ENCODE assay signal across 10 cellular contexts in the genomic region with DNA sequence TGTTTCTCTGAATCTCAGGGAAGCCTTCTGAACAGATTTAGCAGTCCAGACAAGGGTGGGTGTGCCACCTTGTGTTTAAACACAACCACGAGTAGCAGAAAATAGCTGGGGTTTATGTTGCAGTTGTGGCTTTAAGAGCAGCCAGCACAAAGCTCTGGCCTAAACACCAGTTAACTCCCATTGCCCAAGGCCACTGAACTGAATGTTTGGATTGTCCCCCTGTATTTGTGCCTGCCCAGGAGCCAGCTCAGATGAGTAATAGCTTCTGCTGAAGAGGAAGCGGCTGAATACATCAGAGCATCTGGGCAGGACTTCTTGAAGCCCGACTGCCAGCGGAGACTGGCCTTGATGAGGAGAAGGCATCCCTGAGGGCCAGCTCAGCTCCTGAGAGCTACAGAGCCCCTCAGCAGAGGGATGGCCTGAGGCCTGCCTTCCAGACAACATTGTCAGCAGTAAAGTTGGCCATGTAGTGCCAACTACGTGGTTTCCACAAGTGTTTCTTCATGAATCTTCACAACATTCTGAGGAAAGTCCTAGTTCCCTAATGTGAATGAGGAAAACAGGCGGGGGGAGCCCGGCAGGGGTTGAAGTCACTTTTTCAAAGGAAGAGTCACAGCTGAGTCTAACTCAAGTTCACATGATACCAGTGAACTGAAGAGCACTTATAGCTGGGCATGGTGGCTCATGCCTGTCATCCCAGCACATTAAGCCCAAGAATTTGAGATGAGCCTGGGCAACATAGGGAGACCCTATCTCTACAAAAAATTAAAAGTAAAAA.
DNase-seq lines count a peak whose midpoint lies in the region; ATAC-seq and TF ChIP-seq lines count a peak whose summit lies in the region.
"Had no signal": no experiment of that assay in that cellular context is flagged by ENCODE, and none has a peak within 500 bp of the region (broad histone marks: within the 10 kb centered on the region; RNA-seq: fewer than 3 reads in every experiment).

No MANE protein-coding gene starts in this region.

- peaks cover 35% of the 10 kb centered on the region for H3K4me1 ChIP-seq in DND-41 (ENCODE audit: insufficient read depth, low read length)
- peaks cover 6% of the 10 kb centered on the region for H3K4me1 ChIP-seq in OCI-LY3 (ENCODE audit: low read length)
- peaks cover 9 to 46% of the 10 kb centered on the region in 2 donors for H3K4me1 ChIP-seq in naive thymus-derived CD4-positive, alpha-beta T cell (ENCODE audit: control insufficient read depth in 2 of 2, insufficient read depth in 2 of 2, low read length in 2 of 2)
- H3K4me1 ChIP-seq in spleen: peaks cover 0 to 28% (median 7%) of the 10 kb centered on the region in 6 donors

- ATAC-seq in DND-41 (ENCODE audit: insufficient read depth, low read depth): no peak
- no peak for ATAC-seq in naive thymus-derived CD4-positive, alpha-beta T cell
- ATAC-seq in GM18873 (IDR thresholded peaks at IDR 0.05; ENCODE audit: low FRiP score, unreplicated experiment): no peak

- TF ChIP-seq POLR2A in spleen (IDR thresholded peaks at IDR 0.05): no peak

- peak overlapping the region in 1 of 10 donors; percentile 19 for H3K4me3 Mint-ChIP-seq in naive thymus-derived CD4-positive, alpha-beta T cell
- H3K4me3 Mint-ChIP-seq: activated B cell treated with CpG ODN at 0.5 μM for 24 hours, naive B cell had no signal

- H3K4me3 ChIP-seq in DND-41 (ENCODE audit: low read depth in 1 of 2, low read length in 2 of 2) (no peak overlapping the region), OCI-LY3 (ENCODE audit: low read length) (no peak overlapping the region), epithelial cell of esophagus (ENCODE audit: low read length) (no peak overlapping the region), spleen (no peak overlapping the region)
- H3K4me3 ChIP-seq in naive thymus-derived CD4-positive, alpha-beta T cell (ENCODE audit: low read length): no peak overlapping the region

- H3K27ac Mint-ChIP-seq in naive thymus-derived CD4-positive, alpha-beta T cell: peak overlapping the region in 7 of 9 donors; percentile 28 to 94 (median 48)
- H3K27ac Mint-ChIP-seq: activated B cell treated with CpG ODN at 0.5 μM for 24 hours, naive B cell had no signal

- peak overlapping the region; percentile 67 for H3K27ac ChIP-seq in DND-41 (ENCODE audit: low read length)
- H3K27ac ChIP-seq in OCI-LY3 (ENCODE audit: low read length): no peak overlapping the region
- no peak overlapping the region for H3K27ac ChIP-seq in naive thymus-derived CD4-positive, alpha-beta T cell (ENCODE audit: low read depth, low read length)
- H3K27ac ChIP-seq in spleen: no peak overlapping the region

- 54 to 71% (median 55%) methylated on average over 5 to 7 of the region's 7 CpGs for WGBS in spleen, 5 donors

- H3K9ac ChIP-seq in DND-41 (ENCODE audit: low read depth, low read length) (no peak overlapping the region; the same call in 1 of the 2 replicates), OCI-LY3 (ENCODE audit: low read length) (no peak overlapping the region)

- H3K27me3 ChIP-seq in DND-41 (ENCODE audit: insufficient read depth, low read length, poor library complexity) (no peaks in the 10 kb centered on the region), OCI-LY3 (ENCODE audit: low read depth, low read length) (no peaks in the 10 kb centered on the region), spleen (replicated peaks in 1 of 7) (no peaks in the 10 kb centered on the region)
- no peaks in the 10 kb centered on the region for H3K27me3 ChIP-seq in naive thymus-derived CD4-positive, alpha-beta T cell (ENCODE audit: control insufficient read depth in 2 of 2, insufficient read depth in 2 of 2, low read length in 2 of 2)

- H3K9me3 ChIP-seq in DND-41 (ENCODE audit: insufficient read depth, low read length, severe bottlenecking) (no peaks in the 10 kb centered on the region), OCI-LY3 (ENCODE audit: insufficient read depth, low read length) (no peaks in the 10 kb centered on the region), spleen (no peaks in the 10 kb centered on the region)
- H3K9me3 ChIP-seq in naive thymus-derived CD4-positive, alpha-beta T cell (ENCODE audit: control insufficient read depth in 2 of 3, low read length in 3 of 3): no peaks in the 10 kb centered on the region

- H2AFZ ChIP-seq in DND-41 (ENCODE audit: low read depth, low read length) (no peak overlapping the region), OCI-LY3 (ENCODE audit: low read depth, low read length) (no peak overlapping the region)

- no peak for TF ChIP-seq CTCF in DND-41 (IDR thresholded peaks at IDR 0.05; ENCODE audit: borderline replicate concordance, extremely low read depth, low read length, poor library complexity, severe bottlenecking)
- TF ChIP-seq CTCF in OCI-LY3 (IDR thresholded peaks at IDR 0.05; ENCODE audit: low read depth, low read length): peak; percentile 12; the same call in 1 of the 2 replicates
- no peak for TF ChIP-seq CTCF in epithelial cell of esophagus (IDR thresholded peaks at IDR 0.05; ENCODE audit: insufficient read depth, low read depth, low read length, missing control alignments)
- no peak for TF ChIP-seq CTCF in spleen (IDR thresholded peaks at IDR 0.05 in 8 of 11, conservative IDR thresholded peaks at IDR 0.05 in 3 of 11)

- POLR2A ChIA-PET in naive thymus-derived CD4-positive, alpha-beta T cell (lab: Charles Lee): interaction anchor here (0.5 to 2.4 kb wide), 16 partner anchors 8 to 192 kb away, joined by 3 to 12 read pairs (median 4); partner anchors contain the start of gene PXYLP1

- H3K9me3 Mint-ChIP-seq in naive thymus-derived CD4-positive, alpha-beta T cell: peaks cover 0 to 16% (median 3%) of the 10 kb centered on the region in 11 donors
- H3K9me3 Mint-ChIP-seq: activated B cell treated with CpG ODN at 0.5 μM for 24 hours, naive B cell had no signal

- H3K4me1 Mint-ChIP-seq in naive thymus-derived CD4-positive, alpha-beta T cell: peaks cover 21 to 81% (median 71%) of the 10 kb centered on the region in 7 donors

- no peaks in the 10 kb centered on the region for H3K79me2 ChIP-seq in DND-41 (ENCODE audit: insufficient read depth, low read length)
- H3K79me2 ChIP-seq in OCI-LY3 (ENCODE audit: low read length): no peaks in the 10 kb centered on the region

- DNase-seq in DND-41: no peak
- peak; percentile 60 for DNase-seq in epithelial cell of esophagus (ENCODE audit: low read depth)
- DNase-seq in naive thymus-derived CD4-positive, alpha-beta T cell: no peak
- no peak for DNase-seq in NCI-H1092 (lab: John Stamatoyannopoulos, UW)
- DNase-seq in spleen: no peak
- DNase-seq in stimulated activated CD4-positive, alpha-beta T cell treated with anti-CD3 and anti-CD28 coated beads, Interleukin-15, amount 100 ng/mL, for 24 hours: no peak
- DNase-seq: activated B cell treated with CpG ODN at 0.5 μM for 24 hours had no signal

- intact Hi-C loops in naive thymus-derived CD4-positive, alpha-beta T cell (cut with micrococcal nuclease): loop anchor here (1.0 to 10.0 kb wide), 10 partner anchors 9 to 358 kb away; partner anchors contain the start of genes PXYLP1 (in 1 of the 2) and SLC25A36 (in 1 of the 2)
- intact Hi-C loops in spleen (cut with DNase I; ENCODE audit: low total_unique reads): loop anchor here (10.0 kb wide), 1 partner anchor 262 kb away; no protein-coding TSS in a partner anchor

- H3K36me3 Mint-ChIP-seq in naive thymus-derived CD4-positive, alpha-beta T cell: peaks cover 4 to 21% (median 14%) of the 10 kb centered on the region in 5 donors
- H3K36me3 Mint-ChIP-seq: naive B cell had no signal

- CTCF ChIA-PET in naive thymus-derived CD4-positive, alpha-beta T cell (lab: Charles Lee): interaction anchor here (0.8 to 11.1 kb wide), 14 partner anchors 8 to 245 kb away, joined by 3 to 161 read pairs (median 4); partner anchors contain the start of gene PXYLP1

- H4K20me1 ChIP-seq in DND-41 (ENCODE audit: insufficient read depth, low read length) (no peaks in the 10 kb centered on the region), OCI-LY3 (ENCODE audit: insufficient read depth, low read length) (no peaks in the 10 kb centered on the region)

- H3K4me2 ChIP-seq in DND-41 (ENCODE audit: insufficient read depth, low read length) (no peak overlapping the region), OCI-LY3 (ENCODE audit: low read length) (no peak overlapping the region)

- peaks cover 0 to 6% (median 0%) of the 10 kb centered on the region in 5 donors for H3K27me3 Mint-ChIP-seq in naive thymus-derived CD4-positive, alpha-beta T cell
- H3K27me3 Mint-ChIP-seq: activated B cell treated with CpG ODN at 0.5 μM for 24 hours, naive B cell had no signal

- H3K36me3 ChIP-seq in DND-41 (ENCODE audit: insufficient read depth, low read length) (peaks cover 15% of the 10 kb centered on the region), OCI-LY3 (replicated peaks; ENCODE audit: low read depth, low read length) (no peaks in the 10 kb centered on the region), spleen (no peaks in the 10 kb centered on the region)
- no peaks in the 10 kb centered on the region for H3K36me3 ChIP-seq in naive thymus-derived CD4-positive, alpha-beta T cell (ENCODE audit: control insufficient read depth in 2 of 3, insufficient read depth in 3 of 3, low read length in 3 of 3)
